In the genomic region with DNA sequence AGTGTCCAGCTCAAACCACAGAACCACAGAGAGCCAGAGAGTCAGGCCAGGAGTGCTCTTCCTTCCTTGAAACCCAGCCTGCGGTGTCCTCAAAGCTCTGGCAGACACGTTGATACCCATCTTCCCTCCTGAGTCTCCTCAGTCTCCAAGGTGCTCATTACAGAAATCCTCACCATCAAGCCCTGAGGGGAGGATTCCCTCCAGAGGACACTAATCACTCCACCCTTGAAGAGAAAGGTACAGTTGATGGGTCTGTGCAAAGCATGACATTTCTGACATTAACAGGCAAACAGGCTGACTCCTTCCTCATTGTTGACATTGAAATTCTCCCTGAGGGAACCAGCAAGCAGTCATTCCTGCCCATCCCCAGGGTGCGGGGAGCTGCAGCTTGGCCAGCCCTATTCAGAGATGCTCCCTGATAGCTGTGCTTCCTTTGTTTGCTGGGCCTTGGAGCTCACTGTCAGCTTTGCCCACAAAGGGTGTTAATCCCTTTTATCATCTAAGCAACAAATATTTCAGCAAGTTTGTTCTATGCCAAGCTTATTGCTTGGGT, we compare ENCODE assay signal across 21 cellular contexts.
"Had no signal": no experiment of that assay in that cellular context is flagged by ENCODE, and none has a peak within 500 bp of the region (broad histone marks: within the 10 kb centered on the region; RNA-seq: fewer than 3 reads in every experiment).

No MANE protein-coding gene starts in this region.

- H3K27ac ChIP-seq: body of pancreas, coronary artery, esophagus muscularis mucosa, pancreas, spleen, thoracic aorta had no signal

- DNase-seq: activated CD4-positive, alpha-beta T cell treated with anti-CD3 and anti-CD28 coated beads for 36 hours; activated CD4-positive, alpha-beta T cell treated with anti-CD3 and anti-CD28 coated beads, Interleukin-2, amount 50 U/mL, for 48 hours; activated naive CD4-positive, alpha-beta T cell; activated naive CD8-positive, alpha-beta T cell treated with anti-CD3 and anti-CD28 coated beads, Interleukin-2, amount 10 ng/mL, durations not matched to agents 7 days and 5 days; activated T-cell treated with anti-CD3 and anti-CD28 coated beads for 4 hours; body of pancreas; caudate nucleus; immature natural killer cell; left cardiac atrium; mesenchymal stem cell; naive thymus-derived CD4-positive, alpha-beta T cell; pancreas; spleen; stimulated activated CD4-positive, alpha-beta T cell treated with anti-CD3 and anti-CD28 coated beads, Interleukin-4, amount 100 ng/mL, for 4 hours had no signal

- H3K9me3 ChIP-seq: body of pancreas, esophagus muscularis mucosa, pancreas, spleen, thoracic aorta had no signal

- H3K4me1 ChIP-seq: spleen had no signal

- FAIRE-seq: pancreas, TTC549 had no signal

- H3K36me3 ChIP-seq: esophagus muscularis mucosa, pancreas, spleen, thoracic aorta had no signal

- H3K4me3 ChIP-seq: body of pancreas, coronary artery, esophagus muscularis mucosa, pancreas, spleen, thoracic aorta had no signal

- ATAC-seq: activated CD4-positive, alpha-beta T cell treated with anti-CD3 and anti-CD28 coated beads for 36 hours; body of pancreas; left cardiac atrium; naive thymus-derived CD4-positive, alpha-beta T cell; pancreas; sciatic nerve; stimulated activated memory B cell treated with anti-CD40 and anti-IgM and Interleukin-4, amounts not matched to agents 10 μg/mL and 1 μg/mL and 100 μg/mL, for 72 hours; WTC11 had no signal

- H3K27me3 ChIP-seq: body of pancreas, esophagus muscularis mucosa, pancreas, spleen had no signal
